In the genomic region with DNA sequence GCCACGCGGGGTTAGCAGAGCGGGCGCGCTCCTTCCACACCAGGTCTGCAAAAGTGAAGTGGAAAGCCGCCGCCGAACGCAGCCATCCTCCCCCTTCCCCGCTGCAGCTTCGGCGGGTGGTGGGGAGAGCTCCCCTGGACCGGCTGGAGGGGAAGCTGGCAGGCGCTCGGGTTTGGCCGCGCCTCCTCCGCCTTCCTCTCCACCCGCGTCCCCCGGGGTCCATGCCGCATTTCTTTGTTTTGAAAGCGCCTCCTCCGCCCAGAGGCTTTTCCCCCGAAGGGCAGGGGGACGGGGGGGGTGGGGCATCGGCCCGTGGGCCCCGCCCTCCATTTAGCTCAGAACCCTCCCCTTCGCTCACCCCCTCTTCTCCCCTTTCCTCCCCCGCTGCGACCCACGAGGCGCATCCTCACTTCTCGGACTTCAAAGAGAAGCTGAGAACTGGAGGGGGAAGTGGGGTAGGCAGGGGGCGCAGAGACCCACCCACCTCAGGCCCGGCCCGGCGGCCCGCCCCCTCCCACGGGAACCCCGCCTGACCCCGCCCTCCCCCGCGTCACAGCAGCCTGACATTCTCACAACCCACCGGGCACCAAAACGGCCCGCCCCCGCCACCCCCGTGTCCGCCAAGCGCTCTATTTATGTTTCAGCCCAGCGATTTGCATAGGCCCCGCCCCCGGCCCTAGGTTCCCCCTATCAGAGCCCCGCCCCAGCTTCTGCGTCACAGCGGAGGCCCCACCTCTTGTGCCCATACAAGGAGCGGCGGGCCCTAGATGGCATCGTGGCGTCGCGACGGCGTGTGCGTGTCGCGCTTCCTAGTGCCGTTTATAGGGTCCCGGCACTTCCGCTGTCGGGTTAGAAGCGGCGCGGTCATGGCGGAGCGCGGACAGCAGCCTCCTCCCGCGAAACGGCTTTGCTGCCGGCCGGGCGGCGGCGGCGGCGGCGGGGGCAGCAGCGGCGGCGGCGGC, we compare ENCODE assay signal across 8 cellular contexts. TPM values are rescaled to one million over a fixed set of nuclear protein-coding genes. Genes with fewer than 3 reads are reported as not detected.
DNase-seq lines count a peak whose midpoint lies in the region; ATAC-seq, FAIRE-seq and TF ChIP-seq lines count a peak whose summit lies in the region.

Gene ZSWIM6, plus strand, starts transcription at position 852 of the 962 bp plus-strand sequence. Its CDS starts 15 bp downstream, at position 867.

- ATAC-seq in GM19023 (IDR thresholded peaks at IDR 0.05; ENCODE audit: unreplicated experiment) (peak; percentile 70), HG03196 (IDR thresholded peaks at IDR 0.05; ENCODE audit: unreplicated experiment) (peak; percentile 72)

- no peaks in the 10 kb centered on the region for H3K9me3 ChIP-seq in keratinocyte (ENCODE audit: control insufficient read depth, low read depth, low read length)

- H3K4me3 ChIP-seq in keratinocyte (ENCODE audit: control insufficient read depth in 2 of 3, extremely low read depth in 1 of 3, insufficient read depth in 2 of 3, low read depth in 1 of 3, low read length in 3 of 3): peak within 1 kb of the TSS; percentile 82 to 94 (median 90)

- peak within 1 kb of the TSS; percentile 85 for H3K4me2 ChIP-seq in keratinocyte (ENCODE audit: control insufficient read depth, extremely low read depth, insufficient read depth, low read depth, low read length)

- peaks cover 41% of the 10 kb centered on the region for H3K79me2 ChIP-seq in keratinocyte (ENCODE audit: control insufficient read depth, insufficient read depth, low read length)

- H3K9ac ChIP-seq in keratinocyte (ENCODE audit: control insufficient read depth, extremely low read depth, insufficient read depth, low read length): peak within 1 kb of the TSS; percentile 89

- dilution Hi-C loops in keratinocyte (cut with MboI; ENCODE audit: extremely low pct_ligation_motif_present, low sequenced_read_pairs): no loop called here

- no peaks in the 10 kb centered on the region for H3K36me3 ChIP-seq in keratinocyte (ENCODE audit: control insufficient read depth in 2 of 2, extremely low read depth in 1 of 2, insufficient read depth in 2 of 2, low read length in 2 of 2)

- peaks cover 9% of the 10 kb centered on the region for H4K20me1 ChIP-seq in keratinocyte (ENCODE audit: control insufficient read depth, extremely low read depth, insufficient read depth, low read length)

- FAIRE-seq in keratinocyte (lab: Jason Lieb, UNC): peak; percentile 23

- peak; percentile 98 for DNase-seq in AG08395 (ENCODE audit: low spot score)
- peak; percentile 97 to 99 for DNase-seq in NCI-H446 (lab: John Stamatoyannopoulos, UW)
- peak; percentile 97 for DNase-seq in activated CD4-positive, CD25-positive, alpha-beta regulatory T cell treated with anti-CD3 and anti-CD28 coated beads, Interleukin-2, amount 50 U/mL, for 72 hours
- peak; percentile 94 to 95 for DNase-seq in cerebellar nuclear complex (lab: John Stamatoyannopoulos, UW)
- DNase-seq in keratinocyte (ENCODE audit: low read depth, low spot score): peak; percentile 88
- DNase-seq in stimulated activated CD4-positive, alpha-beta T cell treated with anti-CD3 and anti-CD28 coated beads, Interleukin-12 subunit alpha, Interleukin-12 subunit beta, amount 100 ng/mL, for 48 hours (ENCODE audit: low read depth in 2 of 3, low spot score in 1 of 3): peak; percentile 95 to 97 (median 96)

- no peaks in the 10 kb centered on the region for H3K9me1 ChIP-seq in keratinocyte (ENCODE audit: control insufficient read depth, extremely low read depth, insufficient read depth, low read length)

- H3K27me3 ChIP-seq in keratinocyte (ENCODE audit: control insufficient read depth, extremely low read depth, insufficient read depth, low read length): no peaks in the 10 kb centered on the region

- no peak for TF ChIP-seq CTCF in keratinocyte (optimal IDR thresholded peaks at IDR 0.05 in 1 of 3, IDR thresholded peaks at IDR 0.05 in 1 of 3, conservative IDR thresholded peaks at IDR 0.05 in 1 of 3; ENCODE audit: extremely low read depth in 1 of 3, insufficient read depth in 2 of 3, low read length in 3 of 3)

- peaks cover 42% of the 10 kb centered on the region for H3K4me1 ChIP-seq in keratinocyte (ENCODE audit: control insufficient read depth, extremely low read depth, insufficient read depth, low read length)

- H3K27ac ChIP-seq in keratinocyte (ENCODE audit: control insufficient read depth, insufficient read depth, low read length): peak within 1 kb of the TSS; percentile 76

- peak within 1 kb of the TSS; percentile 88 for H2AFZ ChIP-seq in keratinocyte (ENCODE audit: control insufficient read depth, low read length)

RNA-seq across cellular contexts. Expression of gene ZSWIM6, which starts in this region (rescaled TPM):
- 8.6 to 10.8 TPM (median 9.9 TPM) in 3 replicates for polyA plus RNA-seq in keratinocyte
- 4.0 TPM for polyA plus RNA-seq in keratinocyte (2011; ENCODE audit: low read depth)
- polyA plus RNA-seq in keratinocyte (2011; cell fraction: cytosol; rRNA removed): 3.8 and 5.9 TPM in 2 replicates
- polyA plus RNA-seq in keratinocyte (2011; cell fraction: nucleus; rRNA removed): 22.8 TPM in 2 replicates
- polyA plus RNA-seq in keratinocyte (2012; ENCODE audit: low replicate concordance): 5.3 and 8.5 TPM in 2 replicates
- polyA minus RNA-seq in keratinocyte: 13.6 to 25.3 TPM (median 22.6 TPM) in 3 replicates
- polyA minus RNA-seq in keratinocyte (2011; cell fraction: cytosol; rRNA and poly(A)+ RNA removed): 8.1 TPM
- 22.2 and 34.2 TPM in 2 replicates for polyA minus RNA-seq in keratinocyte (2011; cell fraction: nucleus; rRNA and poly(A)+ RNA removed)

Comparison
In these comparisons a context has a peak if more than half of its experiments do, and no peak if none do; other contexts are left out.
1. Peak in every context shown above with its lines: DNase-seq, ATAC-seq, H3K4me3 ChIP-seq and H3K27ac ChIP-seq.